Comparison of ENCODE assay signal across 1 cellular context in the genomic region with DNA sequence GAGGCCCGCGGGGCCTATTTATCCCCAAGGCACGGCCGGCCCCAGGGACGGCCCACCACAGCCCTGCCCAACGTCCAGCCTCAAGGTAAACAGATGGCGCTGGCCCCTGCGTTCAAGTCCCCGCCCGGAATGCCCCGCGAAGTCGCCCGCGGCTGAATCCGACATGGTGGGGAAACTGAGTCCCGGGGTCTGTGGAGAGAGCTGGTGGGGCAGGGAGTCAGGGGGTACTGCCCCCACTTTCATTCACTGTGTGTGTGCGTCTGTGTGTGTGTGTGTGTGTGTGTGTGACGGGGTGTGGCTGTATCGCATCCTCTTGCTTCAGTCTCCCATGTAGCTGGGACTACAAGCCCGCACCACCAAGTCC.
TF ChIP-seq lines count a peak whose summit lies in the region.

No MANE protein-coding gene starts in this region.

TF ChIP-seq in H1, 55 proteins besides CTCF, POLR2A, EP300 and RAD21:
- TF ChIP-seq CBX8 (IDR thresholded peaks at IDR 0.05; ENCODE audit: borderline replicate concordance, low read depth, low read length), result no peak
